1 cellular context compared by ENCODE assay signal in the genomic region with DNA sequence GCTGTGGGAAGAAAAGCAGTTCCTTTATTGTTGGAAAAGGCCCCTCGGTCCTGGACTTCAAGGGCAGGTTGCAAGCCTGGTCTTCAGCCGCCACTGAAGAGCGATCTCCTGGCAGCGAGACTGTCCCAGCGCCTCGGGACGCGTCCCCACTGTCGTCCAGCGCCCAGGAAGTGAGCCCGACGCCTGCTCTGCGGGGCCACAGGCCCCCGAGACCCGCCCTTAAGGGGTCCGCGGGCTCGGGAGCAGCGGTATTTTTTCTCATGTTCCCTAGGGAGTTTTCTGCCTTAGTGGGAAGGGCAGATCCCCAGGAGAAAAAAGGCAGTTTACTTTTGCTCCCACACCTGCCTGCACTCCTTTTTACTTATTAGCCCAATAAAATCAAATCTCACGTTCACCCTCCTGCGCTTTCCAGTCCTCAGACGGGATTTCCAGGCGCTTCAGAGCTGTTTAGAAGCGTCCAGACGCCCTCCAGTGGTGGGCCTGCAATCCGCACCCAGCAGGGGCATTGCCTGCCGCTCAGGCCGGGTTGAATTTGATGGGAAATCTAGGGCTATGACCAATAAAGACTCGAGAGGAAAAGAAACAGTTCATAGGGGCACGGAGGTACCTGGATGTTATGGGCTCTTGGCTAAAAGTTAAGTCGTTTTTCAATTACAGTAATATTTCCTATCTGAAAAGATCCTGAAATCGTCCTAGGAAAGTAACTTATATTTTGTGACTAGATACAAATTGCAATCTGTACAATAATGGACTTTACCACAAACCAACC.
TF ChIP-seq lines count a peak whose summit lies in the region.

No MANE protein-coding gene starts in this region.

TF ChIP-seq in HCT116, 20 proteins besides CTCF, POLR2A, EP300 and RAD21 (continued from another document):
- TF ChIP-seq ELF1 (IDR thresholded peaks at IDR 0.05; ENCODE audit: borderline replicate concordance, low read depth), result no peak
- no peak for TF ChIP-seq SP1 (IDR thresholded peaks at IDR 0.05; ENCODE audit: low read depth)
- TF ChIP-seq ZFX (IDR thresholded peaks at IDR 0.05), result no peak
- TF ChIP-seq CBX3 (IDR thresholded peaks at IDR 0.05; ENCODE audit: low read depth), result 0 out of 2 replicates have a peak, but pooled peaks have one; percentile 49
- TF ChIP-seq POLR2AphosphoS5 (IDR thresholded peaks at IDR 0.05; ENCODE audit: low read depth, low read length), result no peak
- TF ChIP-seq EZH2 (IDR thresholded peaks at IDR 0.05), result no peak
- no peak for TF ChIP-seq EGR1 (IDR thresholded peaks at IDR 0.05; ENCODE audit: low read depth)
- TF ChIP-seq CEBPB (IDR thresholded peaks at IDR 0.05; ENCODE audit: low read depth), result no peak
- TF ChIP-seq, protein P1, sequence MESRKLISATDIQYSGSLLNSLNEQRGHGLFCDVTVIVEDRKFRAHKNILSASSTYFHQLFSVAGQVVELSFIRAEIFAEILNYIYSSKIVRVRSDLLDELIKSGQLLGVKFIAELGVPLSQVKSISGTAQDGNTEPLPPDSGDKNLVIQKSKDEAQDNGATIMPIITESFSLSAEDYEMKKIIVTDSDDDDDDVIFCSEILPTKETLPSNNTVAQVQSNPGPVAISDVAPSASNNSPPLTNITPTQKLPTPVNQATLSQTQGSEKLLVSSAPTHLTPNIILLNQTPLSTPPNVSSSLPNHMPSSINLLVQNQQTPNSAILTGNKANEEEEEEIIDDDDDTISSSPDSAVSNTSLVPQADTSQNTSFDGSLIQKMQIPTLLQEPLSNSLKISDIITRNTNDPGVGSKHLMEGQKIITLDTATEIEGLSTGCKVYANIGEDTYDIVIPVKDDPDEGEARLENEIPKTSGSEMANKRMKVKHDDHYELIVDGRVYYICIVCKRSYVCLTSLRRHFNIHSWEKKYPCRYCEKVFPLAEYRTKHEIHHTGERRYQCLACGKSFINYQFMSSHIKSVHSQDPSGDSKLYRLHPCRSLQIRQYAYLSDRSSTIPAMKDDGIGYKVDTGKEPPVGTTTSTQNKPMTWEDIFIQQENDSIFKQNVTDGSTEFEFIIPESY (IDR thresholded peaks at IDR 0.05; ENCODE audit: extremely low read depth, insufficient replicate concordance, low read length), result peak; percentile 45
- TF ChIP-seq FOSL1 (IDR thresholded peaks at IDR 0.05; ENCODE audit: low read depth), result no peak
- TF ChIP-seq, protein P2, sequence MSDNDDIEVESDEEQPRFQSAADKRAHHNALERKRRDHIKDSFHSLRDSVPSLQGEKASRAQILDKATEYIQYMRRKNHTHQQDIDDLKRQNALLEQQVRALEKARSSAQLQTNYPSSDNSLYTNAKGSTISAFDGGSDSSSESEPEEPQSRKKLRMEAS (IDR thresholded peaks at IDR 0.05), result 0 out of 2 replicates have a peak, but pooled peaks have one; percentile 41
- no peak for TF ChIP-seq SIN3A (IDR thresholded peaks at IDR 0.05; ENCODE audit: low read depth)
- TF ChIP-seq, protein P3, sequence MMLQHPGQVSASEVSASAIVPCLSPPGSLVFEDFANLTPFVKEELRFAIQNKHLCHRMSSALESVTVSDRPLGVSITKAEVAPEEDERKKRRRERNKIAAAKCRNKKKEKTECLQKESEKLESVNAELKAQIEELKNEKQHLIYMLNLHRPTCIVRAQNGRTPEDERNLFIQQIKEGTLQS (IDR thresholded peaks at IDR 0.05), result no peak
